ENCODE assay signal across 29 cellular contexts in genomic region chr5:56971275-56971674, GRCh38.
"Had no signal": no experiment of that assay in that cellular context is flagged by ENCODE, and none has a peak within 500 bp of the region (broad histone marks: within the 10 kb centered on the region; RNA-seq: fewer than 3 reads in every experiment).

No MANE protein-coding gene starts in this region.

- H3K4me3 Mint-ChIP-seq: dendritic cell treated with granulocyte-macrophage colony-stimulating factor and Interleukin-4, amounts not matched to agents 40 ng/mL and 50 ng/mL, for 4 days; effector memory CD8-positive, alpha-beta T cell; endodermal cell had no signal

- H3K4me3 ChIP-seq: colonic mucosa, coronary artery, dorsolateral prefrontal cortex, esophagus muscularis mucosa, esophagus squamous epithelium, gastrocnemius medialis, gastroesophageal sphincter, heart left ventricle, heart right ventricle, hepatocyte had no signal

- DNase-seq: colonic mucosa; cortex of kidney; dermis blood vessel endothelial cell; dorsolateral prefrontal cortex; effector CD4-positive, alpha-beta T cell; effector CD8-positive, alpha-beta T cell; effector memory CD4-positive, alpha-beta T cell; effector memory CD8-positive, alpha-beta T cell; endodermal cell; erythroblast; esophagus squamous epithelium; foreskin fibroblast; foreskin keratinocyte; foreskin melanocyte; gastrocnemius medialis; glutamatergic neuron; head of caudate nucleus; heart left ventricle; heart right ventricle had no signal

- H3K79me2 ChIP-seq: hepatocyte had no signal

- ATAC-seq: effector memory CD8-positive, alpha-beta T cell; esophagus mucosa; foreskin keratinocyte; gastrocnemius medialis; gastroesophageal sphincter; heart left ventricle; heart right ventricle had no signal

- H3K27me3 ChIP-seq: colonic mucosa, gastrocnemius medialis, hepatocyte had no signal

- H3K9me3 Mint-ChIP-seq: dendritic cell treated with granulocyte-macrophage colony-stimulating factor and Interleukin-4, amounts not matched to agents 40 ng/mL and 50 ng/mL, for 4 days; effector memory CD8-positive, alpha-beta T cell; endodermal cell had no signal

- H2AFZ ChIP-seq: hepatocyte had no signal

- H3K9me3 ChIP-seq: colonic mucosa, esophagus muscularis mucosa, esophagus squamous epithelium, gastrocnemius medialis, gastroesophageal sphincter, heart left ventricle, heart right ventricle had no signal

- FAIRE-seq: endometrium, endothelial cell of umbilical vein, frontal cortex had no signal

- H3K27ac ChIP-seq: colonic mucosa, coronary artery, dorsolateral prefrontal cortex, epithelial cell of prostate, esophagus muscularis mucosa, esophagus squamous epithelium, foreskin keratinocyte, gastrocnemius medialis, gastroesophageal sphincter, heart left ventricle, heart right ventricle, hepatocyte had no signal

- H3K4me1 ChIP-seq: colonic mucosa, esophagus muscularis mucosa, esophagus squamous epithelium, foreskin keratinocyte, gastrocnemius medialis, gastroesophageal sphincter, heart left ventricle, heart right ventricle had no signal

- H3K36me3 ChIP-seq: colonic mucosa, esophagus muscularis mucosa, esophagus squamous epithelium, gastrocnemius medialis, gastroesophageal sphincter, heart left ventricle, heart right ventricle had no signal

- H3K27ac Mint-ChIP-seq: dendritic cell treated with granulocyte-macrophage colony-stimulating factor and Interleukin-4, amounts not matched to agents 40 ng/mL and 50 ng/mL, for 4 days; effector memory CD8-positive, alpha-beta T cell; endodermal cell had no signal

- H3K4me2 ChIP-seq: hepatocyte had no signal
